In the genomic region with DNA sequence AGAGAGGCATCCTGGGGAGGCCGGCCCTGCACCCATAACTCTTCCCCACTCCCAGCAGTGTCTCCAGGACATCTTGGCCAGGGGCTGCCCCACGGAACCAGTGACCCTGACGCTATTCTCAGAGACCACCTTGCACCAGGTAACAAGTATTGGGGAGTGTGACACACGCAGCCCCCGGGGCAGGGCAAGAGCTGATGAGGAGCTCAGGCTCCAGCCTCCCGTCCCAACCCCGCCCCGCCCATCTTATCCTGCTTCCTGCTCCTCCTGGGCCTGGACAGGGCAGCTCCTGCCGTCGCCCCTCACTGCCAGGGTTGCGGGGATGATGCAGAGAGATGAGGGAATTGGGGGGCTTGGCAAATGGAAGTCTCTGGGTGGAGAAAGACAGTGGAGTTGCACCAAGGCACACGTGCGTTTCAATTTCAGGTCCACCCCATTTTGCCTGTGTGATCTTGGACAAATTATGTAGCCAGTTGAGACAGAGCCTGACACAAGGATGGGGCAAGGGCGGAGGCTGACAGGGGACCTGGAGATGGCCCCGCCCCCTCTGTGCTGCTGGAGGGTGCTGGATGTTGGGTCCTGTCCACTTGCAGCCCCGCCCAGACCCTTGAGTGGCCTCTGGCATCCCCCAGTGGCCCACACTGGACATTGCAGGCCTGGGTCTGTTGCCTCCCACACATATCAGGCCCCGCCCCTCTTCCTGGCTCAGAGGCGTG, we compare ENCODE assay signal across 8 cellular contexts. TPM values are rescaled to one million over a fixed set of nuclear protein-coding genes. Genes with fewer than 3 reads are reported as not detected.
DNase-seq lines count a peak whose midpoint lies in the region; ATAC-seq and TF ChIP-seq lines count a peak whose summit lies in the region.

No MANE protein-coding gene starts in this region.

- H3K4me3 ChIP-seq in AG04450 (ENCODE audit: low read depth, low read length) (no peak overlapping the region), KMS-11 (IDR thresholded peaks at IDR 0.05; ENCODE audit: insufficient read depth, low read depth, low read length) (no peak overlapping the region), left ventricle myocardium inferior (no peak overlapping the region)

- H3K36me3 ChIP-seq in KMS-11 (ENCODE audit: insufficient read depth) (no peaks in the 10 kb centered on the region), left ventricle myocardium inferior (no peaks in the 10 kb centered on the region)

- H3K4me1 ChIP-seq in KMS-11 (ENCODE audit: low read depth, poor library complexity, severe bottlenecking) (no peaks in the 10 kb centered on the region), left ventricle myocardium inferior (peaks cover 10% of the 10 kb centered on the region)

- POLR2A ChIA-PET in AG04450 (lab: Yijun Ruan, JAX): no interaction called here

- H3K9me3 ChIP-seq in AG04450 (ENCODE audit: control insufficient read depth, insufficient read depth, low read length) (no peaks in the 10 kb centered on the region), left ventricle myocardium inferior (replicated peaks) (no peaks in the 10 kb centered on the region)

- intact Hi-C loops in left ventricle myocardium inferior (cut with micrococcal nuclease): no loop called here

- peaks cover 4% of the 10 kb centered on the region for H3K27me3 ChIP-seq in AG04450 (ENCODE audit: control insufficient read depth, insufficient read depth, low read length)
- peaks cover 4% of the 10 kb centered on the region; the same call in 1 of the 2 replicates for H3K27me3 ChIP-seq in KMS-11 (ENCODE audit: insufficient read depth, low read depth)
- H3K27me3 ChIP-seq in left ventricle myocardium inferior (ENCODE audit: low read depth): peaks cover 21% of the 10 kb centered on the region

- TF ChIP-seq CTCF in AG04450 (IDR thresholded peaks at IDR 0.05; ENCODE audit: low read depth, low read length) (peak; percentile 97), GM12874 (IDR thresholded peaks at IDR 0.05; ENCODE audit: insufficient read depth, low read depth, low read length) (peak; percentile 97), KMS-11 (conservative IDR thresholded peaks at IDR 0.05; ENCODE audit: low read depth, low read length) (peak; percentile 79), left ventricle myocardium inferior (IDR thresholded peaks at IDR 0.05; ENCODE audit: borderline replicate concordance) (peak; percentile 98)

- no peak overlapping the region for H3K4me2 ChIP-seq in KMS-11

- no peak overlapping the region for H3K27ac ChIP-seq in AG04450 (ENCODE audit: low read depth, low read length)
- H3K27ac ChIP-seq in KMS-11: no peak overlapping the region
- H3K27ac ChIP-seq in left ventricle myocardium inferior (replicated peaks): no peak overlapping the region

- CTCF ChIA-PET in AG04450 (lab: Charles Lee): interaction anchor here (0.6 to 3.6 kb wide), 18 partner anchors 10 to 241 kb away, joined by 3 to 31 read pairs (median 3); partner anchors contain the start of genes CLCNKA, CLCNKB and HSPB7

- no peak for ATAC-seq in GM21619 (IDR thresholded peaks at IDR 0.05; ENCODE audit: unreplicated experiment)

- no peaks in the 10 kb centered on the region for H3K79me2 ChIP-seq in KMS-11 (ENCODE audit: insufficient read depth, low read depth)

- no peak overlapping the region for H3K9ac ChIP-seq in KMS-11

- H4K20me1 ChIP-seq in KMS-11 (ENCODE audit: insufficient read depth): no peaks in the 10 kb centered on the region

- no peak overlapping the region for H2AFZ ChIP-seq in KMS-11 (ENCODE audit: low read depth)

- DNase-seq in AG04450 (ENCODE audit: low read depth, low spot score) (peak; percentile 62), SK-N-DZ (ENCODE audit: low spot score) (peak; percentile 84), amniotic stem cell (lab: John Stamatoyannopoulos, UW) (peak; percentile 20), left ventricle myocardium inferior (peak; percentile 87), putamen (ENCODE audit: low spot score) (peak; percentile 65)

RNA-seq across cellular contexts. Expression of gene CLCNKA, which starts 10.7 kb away (rescaled TPM):
- polyA plus RNA-seq in AG04450 (2011; rRNA removed): not detected in 2 replicates
- polyA minus RNA-seq in AG04450 (2011; rRNA and poly(A)+ RNA removed): 0.17 TPM in 1 of 2 replicates, not detected in the other
- not detected in 2 replicates for polyA plus RNA-seq in SK-N-DZ (2014; cell fraction: cytosol; rRNA removed)
- polyA plus RNA-seq in SK-N-DZ (2014; cell fraction: nucleus; rRNA removed): not detected in 2 replicates
- 0.16 TPM for total RNA-seq in left ventricle myocardium inferior

RNA-seq across cellular contexts. Expression of gene CLCNKB, which starts 11.0 kb away (rescaled TPM):
- 0.17 and 0.21 TPM in 2 replicates for polyA plus RNA-seq in AG04450 (2011; rRNA removed)
- not detected in 2 replicates for polyA minus RNA-seq in AG04450 (2011; rRNA and poly(A)+ RNA removed)
- polyA plus RNA-seq in SK-N-DZ (2014; cell fraction: cytosol; rRNA removed): 0.65 TPM in 1 of 2 replicates, not detected in the other
- 0.12 TPM in 1 of 2 replicates, not detected in the other for polyA plus RNA-seq in SK-N-DZ (2014; cell fraction: nucleus; rRNA removed)
- total RNA-seq in left ventricle myocardium inferior: 1.3 TPM

RNA-seq across cellular contexts. Expression of gene HSPB7, which starts 14.7 kb away (rescaled TPM):
- polyA plus RNA-seq in AG04450 (2011; rRNA removed): 3.5 and 5.5 TPM in 2 replicates
- polyA minus RNA-seq in AG04450 (2011; rRNA and poly(A)+ RNA removed): 3.0 and 4.3 TPM in 2 replicates
- 0.06 and 0.25 TPM in 2 replicates for polyA plus RNA-seq in SK-N-DZ (2014; cell fraction: cytosol; rRNA removed)
- 0.09 TPM in 1 of 2 replicates, not detected in the other for polyA plus RNA-seq in SK-N-DZ (2014; cell fraction: nucleus; rRNA removed)
- total RNA-seq in left ventricle myocardium inferior: 4,061 TPM

RNA-seq across cellular contexts. Expression of gene SRARP, which starts 28.5 kb away (rescaled TPM):
- not detected in 2 replicates for polyA plus RNA-seq in AG04450 (2011; rRNA removed)
- not detected in 2 replicates for polyA minus RNA-seq in AG04450 (2011; rRNA and poly(A)+ RNA removed)
- polyA plus RNA-seq in SK-N-DZ (2014; cell fraction: cytosol; rRNA removed): not detected in 2 replicates
- not detected in 2 replicates for polyA plus RNA-seq in SK-N-DZ (2014; cell fraction: nucleus; rRNA removed)
- total RNA-seq in left ventricle myocardium inferior: 1.0 TPM

RNA-seq across cellular contexts. Expression of gene FAM131C, which starts 40.9 kb away (rescaled TPM):
- polyA plus RNA-seq in AG04450 (2011; rRNA removed): 0.20 and 0.32 TPM in 2 replicates
- 0.22 and 0.64 TPM in 2 replicates for polyA minus RNA-seq in AG04450 (2011; rRNA and poly(A)+ RNA removed)
- 0.13 TPM in 1 of 2 replicates, not detected in the other for polyA plus RNA-seq in SK-N-DZ (2014; cell fraction: cytosol; rRNA removed)
- polyA plus RNA-seq in SK-N-DZ (2014; cell fraction: nucleus; rRNA removed): not detected in 2 replicates
- total RNA-seq in left ventricle myocardium inferior: 5.4 TPM

Comparison
In these comparisons a context has a peak if more than half of its experiments do, and no peak if none do; other contexts are left out.
1. DNase-seq: peak in every context shown above with its lines; median percentile 87 in left ventricle myocardium inferior; 84 in SK-N-DZ; 65 in putamen; 62 in AG04450; 20 in amniotic stem cell.